ENCODE assay signal across 30 cellular contexts in the genomic region with DNA sequence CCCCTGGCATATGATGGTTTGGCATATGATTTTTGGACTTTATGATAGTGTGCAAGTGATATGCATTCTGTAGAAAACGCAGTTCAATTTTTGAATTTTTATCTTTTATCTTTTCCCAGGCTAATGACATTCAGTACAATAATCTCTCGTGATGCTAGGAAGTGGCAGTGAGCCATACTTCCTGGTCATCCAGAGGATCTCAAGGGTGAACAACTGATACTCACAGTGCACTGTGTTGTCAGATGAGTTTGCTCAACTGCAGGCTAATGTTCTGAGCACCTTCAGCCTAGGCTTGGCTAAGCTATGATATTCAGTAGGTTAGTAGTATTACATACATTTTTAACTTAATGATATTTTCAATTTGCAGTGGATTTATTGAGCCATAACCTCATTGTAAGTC.
"Had no signal": no experiment of that assay in that cellular context is flagged by ENCODE, and none has a peak within 500 bp of the region (broad histone marks: within the 10 kb centered on the region; RNA-seq: fewer than 3 reads in every experiment).

No MANE protein-coding gene starts in this region.

- H3K36me3 ChIP-seq: brain microvascular endothelial cell, colonic mucosa, esophagus muscularis mucosa, gastrocnemius medialis, heart left ventricle had no signal

- H3K9me3 ChIP-seq: colonic mucosa, esophagus muscularis mucosa, gastrocnemius medialis, heart left ventricle had no signal

- DNase-seq: activated CD4-positive, alpha-beta memory T cell treated with anti-CD3 and anti-CD28 coated beads, Interleukin-2, amount 10 ng/mL, durations not matched to agents 7 days and 5 days; activated CD4-positive, alpha-beta T cell treated with anti-CD3 and anti-CD28 coated beads for 36 hours; activated CD4-positive, alpha-beta T cell treated with anti-CD3 and anti-CD28 coated beads, Interleukin-2, amount 10 ng/mL, durations not matched to agents 24 days and 14 days; activated CD4-positive, CD25-positive, alpha-beta regulatory T cell; activated CD4-positive, CD25-positive, alpha-beta regulatory T cell treated with anti-CD3 and anti-CD28 coated beads, Interleukin-2, amount 50 U/mL, for 72 hours; activated CD8-positive, alpha-beta memory T cell treated with anti-CD3 and anti-CD28 coated beads, Interleukin-2, amount 50 U/mL, for 48 hours; activated gamma-delta T cell; activated naive CD4-positive, alpha-beta T cell; activated naive CD4-positive, alpha-beta T cell treated with anti-CD3 and anti-CD28 coated beads, Interleukin-2, amount 10 ng/mL, durations not matched to agents 7 days and 5 days; activated T-cell treated with anti-CD3 and anti-CD28 coated beads for 4 hours; activated T-cell treated with anti-CD3 and anti-CD28 coated beads, Interleukin-2, amount 50 U/mL, for 24 hours; activated T-cell treated with anti-CD3 and anti-CD28 coated beads, Interleukin-2, amount 50 U/mL, for 72 hours; amniotic stem cell; brain microvascular endothelial cell; central memory CD4-positive, alpha-beta T cell; cerebellar nuclear complex; colonic mucosa; effector memory CD4-positive, alpha-beta T cell; endodermal cell; erythroblast; foreskin keratinocyte; gastrocnemius medialis; glutamatergic neuron; heart left ventricle; T-helper 2 cell had no signal

- H3K4me3 ChIP-seq: colonic mucosa, dorsolateral prefrontal cortex, esophagus muscularis mucosa, gastrocnemius medialis, heart left ventricle had no signal

- FAIRE-seq: astrocyte, bronchial epithelial cell had no signal

- H3K27ac ChIP-seq: brain microvascular endothelial cell, colonic mucosa, esophagus muscularis mucosa, foreskin keratinocyte, gastrocnemius medialis, heart left ventricle had no signal

- H3K27me3 Mint-ChIP-seq: activated CD4-positive, alpha-beta memory T cell treated with anti-CD3 and anti-CD28 coated beads, Interleukin-2, amount 10 ng/mL, durations not matched to agents 7 days and 5 days; activated CD4-positive, alpha-beta T cell treated with anti-CD3 and anti-CD28 coated beads for 36 hours; activated CD4-positive, alpha-beta T cell treated with anti-CD3 and anti-CD28 coated beads, Interleukin-2, amount 10 ng/mL, durations not matched to agents 24 days and 14 days; activated naive CD4-positive, alpha-beta T cell treated with anti-CD3 and anti-CD28 coated beads, Interleukin-2, amount 10 ng/mL, durations not matched to agents 7 days and 5 days; activated T-cell treated with anti-CD3 and anti-CD28 coated beads, Interleukin-2, amount 50 U/mL, for 24 hours had no signal

- H3K27me3 ChIP-seq: brain microvascular endothelial cell, colonic mucosa, esophagus muscularis mucosa, foreskin keratinocyte, gastrocnemius medialis, heart left ventricle had no signal

- H3K36me3 Mint-ChIP-seq: activated naive CD4-positive, alpha-beta T cell treated with anti-CD3 and anti-CD28 coated beads, Interleukin-2, amount 10 ng/mL, durations not matched to agents 7 days and 5 days had no signal

- H3K4me1 ChIP-seq: colonic mucosa, esophagus muscularis mucosa, foreskin keratinocyte, gastrocnemius medialis had no signal

- H3K4me3 Mint-ChIP-seq: activated CD4-positive, alpha-beta memory T cell treated with anti-CD3 and anti-CD28 coated beads, Interleukin-2, amount 10 ng/mL, durations not matched to agents 7 days and 5 days; activated CD4-positive, alpha-beta T cell treated with anti-CD3 and anti-CD28 coated beads for 36 hours; activated CD4-positive, alpha-beta T cell treated with anti-CD3 and anti-CD28 coated beads, Interleukin-2, amount 10 ng/mL, durations not matched to agents 24 days and 14 days; activated naive CD4-positive, alpha-beta T cell treated with anti-CD3 and anti-CD28 coated beads, Interleukin-2, amount 10 ng/mL, durations not matched to agents 7 days and 5 days; activated T-cell treated with anti-CD3 and anti-CD28 coated beads, Interleukin-2, amount 50 U/mL, for 24 hours; activated T-cell treated with anti-CD3 and anti-CD28 coated beads, Interleukin-2, amount 50 U/mL, for 72 hours; endodermal cell had no signal

- H3K27ac Mint-ChIP-seq: activated CD4-positive, alpha-beta memory T cell treated with anti-CD3 and anti-CD28 coated beads, Interleukin-2, amount 10 ng/mL, durations not matched to agents 7 days and 5 days; activated CD4-positive, alpha-beta T cell treated with anti-CD3 and anti-CD28 coated beads for 36 hours; activated CD4-positive, alpha-beta T cell treated with anti-CD3 and anti-CD28 coated beads, Interleukin-2, amount 10 ng/mL, durations not matched to agents 24 days and 14 days; activated naive CD4-positive, alpha-beta T cell treated with anti-CD3 and anti-CD28 coated beads, Interleukin-2, amount 10 ng/mL, durations not matched to agents 7 days and 5 days; activated naive CD4-positive, alpha-beta T cell treated with anti-CD3 and anti-CD28 coated beads, Interleukin-2, amount 50 U/mL, for 72 hours; activated T-cell treated with anti-CD3 and anti-CD28 coated beads, Interleukin-2, amount 50 U/mL, for 24 hours; activated T-cell treated with anti-CD3 and anti-CD28 coated beads, Interleukin-2, amount 50 U/mL, for 72 hours; endodermal cell had no signal

- H3K9me3 Mint-ChIP-seq: activated CD4-positive, alpha-beta T cell treated with anti-CD3 and anti-CD28 coated beads, Interleukin-2, amount 10 ng/mL, durations not matched to agents 24 days and 14 days; activated naive CD4-positive, alpha-beta T cell treated with anti-CD3 and anti-CD28 coated beads, Interleukin-2, amount 10 ng/mL, durations not matched to agents 7 days and 5 days; endodermal cell had no signal

- H3K4me1 Mint-ChIP-seq: activated CD4-positive, alpha-beta memory T cell treated with anti-CD3 and anti-CD28 coated beads, Interleukin-2, amount 10 ng/mL, durations not matched to agents 7 days and 5 days; activated CD4-positive, alpha-beta T cell treated with anti-CD3 and anti-CD28 coated beads for 36 hours; activated CD4-positive, alpha-beta T cell treated with anti-CD3 and anti-CD28 coated beads, Interleukin-2, amount 10 ng/mL, durations not matched to agents 24 days and 14 days; activated naive CD4-positive, alpha-beta T cell treated with anti-CD3 and anti-CD28 coated beads, Interleukin-2, amount 10 ng/mL, durations not matched to agents 7 days and 5 days had no signal
